In genomic region chr19:29576761-29577661, GRCh38 we compare ENCODE assay signal across 9 cellular contexts. TPM values are rescaled to one million over a fixed set of nuclear protein-coding genes. Genes with fewer than 3 reads are reported as not detected.
A peak's percentile ranks its signal among the peaks of the same experiment; 100 is the strongest.
DNase-seq lines count a peak whose midpoint lies in the region; ATAC-seq and TF ChIP-seq lines count a peak whose summit lies in the region.
"Had no signal": no experiment of that assay in that cellular context is flagged by ENCODE, and none has a peak within 500 bp of the region (broad histone marks: within the 10 kb centered on the region; RNA-seq: fewer than 3 reads in every experiment).

No MANE protein-coding gene starts in this region.

- no peaks in the 10 kb centered on the region for H3K9me2 ChIP-seq in MM.1S (replicated peaks; ENCODE audit: insufficient read depth, low read length)

- no peak for TF ChIP-seq POLR2A in esophagus squamous epithelium (IDR thresholded peaks at IDR 0.05)

- H3K27ac ChIP-seq in BLaER1 (no peak overlapping the region), MM.1S (ENCODE audit: low read length) (no peak overlapping the region), foreskin keratinocyte (no peak overlapping the region), esophagus squamous epithelium (no peak overlapping the region)

- no peak overlapping the region for H3K9ac ChIP-seq in BLaER1
- no peak overlapping the region for H3K9ac ChIP-seq in MM.1S (ENCODE audit: low read length)

- no peaks in the 10 kb centered on the region for H3F3A ChIP-seq in MM.1S (ENCODE audit: insufficient read depth, low read length)

- H3K36me3 ChIP-seq in BLaER1 (no peaks in the 10 kb centered on the region), MM.1S (replicated peaks; ENCODE audit: insufficient read depth, low read length) (no peaks in the 10 kb centered on the region), esophagus squamous epithelium (no peaks in the 10 kb centered on the region)

- H3K79me2 ChIP-seq in MM.1S (ENCODE audit: low read length), result no peaks in the 10 kb centered on the region

- H3K9me3 ChIP-seq in BLaER1 (0 out of 2 replicates have a peak, but pooled peaks cover 5% of the 10 kb centered on the region), MM.1S (replicated peaks; ENCODE audit: insufficient read depth, low read length) (no peaks in the 10 kb centered on the region), esophagus squamous epithelium (no peaks in the 10 kb centered on the region)

- DNase-seq in GM20000 (ENCODE audit: low spot score) (peak; percentile 57), MM.1S (no peak), foreskin keratinocyte (peak; percentile 22 to 29), anterior cingulate cortex (lab: John Stamatoyannopoulos, UW) (no peak), esophagus squamous epithelium (lab: John Stamatoyannopoulos, UW) (no peak), GOT3 (lab: John Stamatoyannopoulos, UW) (no peak), inferior parietal cortex (ENCODE audit: extremely low spot score) (no peak)
- DNase-seq: NCI-H1417 had no signal

- ATAC-seq in foreskin keratinocyte, result peak; percentile 76

- peaks cover 7% of the 10 kb centered on the region for H3K4me1 ChIP-seq in BLaER1
- no peaks in the 10 kb centered on the region for H3K4me1 ChIP-seq in MM.1S (ENCODE audit: low read length)
- H3K4me1 ChIP-seq in foreskin keratinocyte, result no peaks in the 10 kb centered on the region
- H3K4me1 ChIP-seq in esophagus squamous epithelium, result no peaks in the 10 kb centered on the region

- no peak overlapping the region for H2AFZ ChIP-seq in MM.1S (ENCODE audit: low read length)

- peaks cover 6% of the 10 kb centered on the region; the same call in 1 of the 2 replicates for H3K27me3 ChIP-seq in BLaER1
- H3K27me3 ChIP-seq in MM.1S (replicated peaks; ENCODE audit: insufficient read depth, low read length), result peaks cover 73% of the 10 kb centered on the region
- peaks cover 11% of the 10 kb centered on the region for H3K27me3 ChIP-seq in foreskin keratinocyte
- H3K27me3 ChIP-seq in esophagus squamous epithelium, result peaks cover 0 to 74% (median 0%) of the 10 kb centered on the region in 4 donors

- H3K4me3 ChIP-seq in BLaER1 (no peak overlapping the region), MM.1S (ENCODE audit: low read length) (no peak overlapping the region), esophagus squamous epithelium (no peak overlapping the region)

- intact Hi-C loops in esophagus squamous epithelium (cut with DNase I), result no loop called here

- TF ChIP-seq CTCF in GM20000 (IDR thresholded peaks at IDR 0.05; ENCODE audit: extremely low read depth, missing control alignments) (no peak), MM.1S (IDR thresholded peaks at IDR 0.05; ENCODE audit: low read length) (no peak), foreskin keratinocyte (conservative IDR thresholded peaks at IDR 0.05) (no peak), esophagus squamous epithelium (IDR thresholded peaks at IDR 0.05) (no peak)

- H4K20me1 ChIP-seq in BLaER1 (no peaks in the 10 kb centered on the region), MM.1S (ENCODE audit: insufficient read depth, low read length) (no peaks in the 10 kb centered on the region)

- WGBS in esophagus squamous epithelium, 2 donors, result 53% methylated on average over 10 to 11 of the region's 16 CpGs

- peak overlapping the region; percentile 41 for H3K4me2 ChIP-seq in BLaER1
- peak overlapping the region; percentile 8; the same call in 1 of the 2 replicates for H3K4me2 ChIP-seq in MM.1S (ENCODE audit: low read depth, low read length)

RNA-seq across cellular contexts. Expression of gene POP4, which starts 29.1 kb away (rescaled TPM):
- total RNA-seq in foreskin keratinocyte, result 88.1 and 92.2 TPM in 2 replicates
- polyA plus RNA-seq in foreskin keratinocyte, result 90.7 and 101 TPM in 2 replicates
- total RNA-seq in esophagus squamous epithelium, result 10 to 100 TPM; 46.3 to 56.5 (median 54.8) TPM

RNA-seq across cellular contexts. Expression of gene VSTM2B, which starts 51.2 kb away (rescaled TPM):
- total RNA-seq in foreskin keratinocyte (not detected in 2 replicates), esophagus squamous epithelium (not detected)
- not detected in 2 replicates for polyA plus RNA-seq in foreskin keratinocyte

Comparison
In these comparisons a context has a peak if more than half of its experiments do, and no peak if none do; other contexts are left out.
1. DNase-seq: peak in GM20000 (single experiment) and foreskin keratinocyte (2 of 2); none in MM.1S (single experiment), anterior cingulate cortex (0 of 58), esophagus squamous epithelium (single experiment), GOT3 (single experiment) and inferior parietal cortex (single experiment).